23 cellular contexts compared by ENCODE assay signal in genomic region chr18:26543368-26543767, GRCh38. TPM values are rescaled to one million over a fixed set of nuclear protein-coding genes. Genes with fewer than 3 reads are reported as not detected.
DNase-seq lines count a peak whose midpoint lies in the region; ATAC-seq and TF ChIP-seq lines count a peak whose summit lies in the region.
"Had no signal": no experiment of that assay in that cellular context is flagged by ENCODE, and none has a peak within 500 bp of the region (broad histone marks: within the 10 kb centered on the region; RNA-seq: fewer than 3 reads in every experiment).

No MANE protein-coding gene starts in this region.

- H3K9me3 Mint-ChIP-seq in nephron = no peaks in the 10 kb centered on the region
- H3K9me3 Mint-ChIP-seq in stimulated activated naive B cell treated with anti-CD40 and anti-IgM and Interleukin-4, amounts not matched to agents 10 μg/mL and 1 μg/mL and 100 μg/mL, for 72 hours = no peaks in the 10 kb centered on the region
- H3K9me3 Mint-ChIP-seq in activated CD8-positive, alpha-beta T cell treated with anti-CD3 and anti-CD28 coated beads for 36 hours = no peaks in the 10 kb centered on the region
- H3K9me3 Mint-ChIP-seq: activated CD4-positive, alpha-beta memory T cell treated with anti-CD3 and anti-CD28 coated beads, Interleukin-2, amount 10 ng/mL, durations not matched to agents 7 days and 5 days; central memory CD8-positive, alpha-beta T cell; GM23338 had no signal

- no TSS peak for BruUV-seq in OCI-LY7 (replicated peaks; lab: Mats Ljungman, UMichigan)

- TF ChIP-seq CTCF in OCI-LY7 (conservative IDR thresholded peaks at IDR 0.05; ENCODE audit: low read length) = no peak
- no peak for TF ChIP-seq CTCF in epithelial cell of proximal tubule (conservative IDR thresholded peaks at IDR 0.05; ENCODE audit: low read depth, low read length)
- no peak for TF ChIP-seq CTCF in nephron (IDR thresholded peaks at IDR 0.05; ENCODE audit: unreplicated experiment in 3 of 3)
- TF ChIP-seq CTCF in activated CD8-positive, alpha-beta T cell treated with anti-CD3 and anti-CD28 coated beads for 36 hours (IDR thresholded peaks at IDR 0.05) = no peak

- H3K27ac ChIP-seq in OCI-LY7 (ENCODE audit: low read depth, low read length, poor library complexity, severe bottlenecking) = no peak overlapping the region
- H3K27ac ChIP-seq: C4-2B, gastroesophageal sphincter, HL-60, SJCRH30 had no signal

- POLR2A ChIA-PET in OCI-LY7 (lab: Charles Lee) = interaction anchor here (1.0 to 1.6 kb wide), 3 partner anchors 9 to 16 kb away, joined by 3 to 5 read pairs (median 4); no protein-coding TSS in a partner anchor
- POLR2A ChIA-PET in activated CD8-positive, alpha-beta T cell treated with anti-CD3 and anti-CD28 coated beads for 36 hours (lab: Charles Lee) = interaction anchor here (0.7 kb wide), 1 partner anchor 214 kb away, joined by 4 read pairs; no protein-coding TSS in a partner anchor

- no peak overlapping the region for H2AFZ ChIP-seq in OCI-LY7 (ENCODE audit: low read length)
- H2AFZ ChIP-seq: GM23338 had no signal

- CTCF ChIA-PET in OCI-LY7 (lab: Charles Lee; ENCODE audit: unreplicated experiment) = no interaction called here
- CTCF ChIA-PET in activated CD8-positive, alpha-beta T cell treated with anti-CD3 and anti-CD28 coated beads for 36 hours (lab: Charles Lee) = interaction anchor here (1.8 kb wide), 1 partner anchor 9 kb away, joined by 3 read pairs; no protein-coding TSS in a partner anchor

- intact Hi-C loops in OCI-LY7 (cut with micrococcal nuclease; ENCODE audit: unreplicated experiment) = loop anchor here (10.0 kb wide), 1 partner anchor 431 kb away; no protein-coding TSS in a partner anchor
- intact Hi-C loops in activated CD8-positive, alpha-beta T cell treated with anti-CD3 and anti-CD28 coated beads for 36 hours (cut with micrococcal nuclease) = no loop called here

- H3K4me2 ChIP-seq in OCI-LY7 (ENCODE audit: low read length) = peak overlapping the region; percentile 68
- H3K4me2 ChIP-seq: GM23338 had no signal

- H3K4me3 Mint-ChIP-seq in nephron = peak overlapping the region; percentile 35 to 98 (median 42)
- H3K4me3 Mint-ChIP-seq in stimulated activated naive B cell treated with anti-CD40 and anti-IgM and Interleukin-4, amounts not matched to agents 10 μg/mL and 1 μg/mL and 100 μg/mL, for 72 hours = no peak overlapping the region
- no peak overlapping the region for H3K4me3 Mint-ChIP-seq in activated CD8-positive, alpha-beta T cell treated with anti-CD3 and anti-CD28 coated beads for 36 hours
- H3K4me3 Mint-ChIP-seq: activated CD4-positive, alpha-beta memory T cell treated with anti-CD3 and anti-CD28 coated beads, Interleukin-2, amount 10 ng/mL, durations not matched to agents 7 days and 5 days; GM23338 had no signal

- DNase-seq in COLO668 (lab: John Stamatoyannopoulos, UW; ENCODE audit: unreplicated experiment) = peak; percentile 39
- no peak for DNase-seq in OCI-LY7 (ENCODE audit: low spot score)
- DNase-seq in epithelial cell of proximal tubule (ENCODE audit: low read depth) = no peak
- DNase-seq in T-helper 1 cell = no peak
- no peak for DNase-seq in SW480 (ENCODE audit: low spot score)
- DNase-seq in stimulated activated naive B cell treated with anti-CD40 and anti-IgM and Interleukin-4, amounts not matched to agents 10 μg/mL and 1 μg/mL and 100 μg/mL, for 72 hours = no peak
- no peak for DNase-seq in activated CD8-positive, alpha-beta T cell treated with anti-CD3 and anti-CD28 coated beads for 36 hours
- DNase-seq: activated CD4-positive, alpha-beta memory T cell treated with anti-CD3 and anti-CD28 coated beads, Interleukin-2, amount 10 ng/mL, durations not matched to agents 7 days and 5 days; activated CD4-positive, CD25-positive, alpha-beta regulatory T cell; activated naive CD4-positive, alpha-beta T cell treated with Interleukin-2 at 50 U/mL for 16 hours; activated T-cell treated with anti-CD3 and anti-CD28 coated beads, Interleukin-2, amount 50 U/mL, for 1 hour; DMS153; midbrain; NCI-H2171 treated with DMSO at 0.1 percent for 48 hours; NCI-H774; SJCRH30 had no signal

- peaks cover 9% of the 10 kb centered on the region for H3K36me3 Mint-ChIP-seq in nephron (ENCODE audit: low read depth)
- H3K36me3 Mint-ChIP-seq in stimulated activated naive B cell treated with anti-CD40 and anti-IgM and Interleukin-4, amounts not matched to agents 10 μg/mL and 1 μg/mL and 100 μg/mL, for 72 hours = peaks cover 9 to 11% of the 10 kb centered on the region in 2 donors
- H3K36me3 Mint-ChIP-seq in activated CD8-positive, alpha-beta T cell treated with anti-CD3 and anti-CD28 coated beads for 36 hours (ENCODE audit: low read depth) = peaks cover 9% of the 10 kb centered on the region

- H3K4me1 ChIP-seq in OCI-LY7 (ENCODE audit: insufficient read depth, low read length, poor library complexity, severe bottlenecking) = peaks cover 31% of the 10 kb centered on the region
- H3K4me1 ChIP-seq: SJCRH30 had no signal

- peak overlapping the region; percentile 20 to 94 (median 26) for H3K27ac Mint-ChIP-seq in nephron
- no peak overlapping the region for H3K27ac Mint-ChIP-seq in stimulated activated naive B cell treated with anti-CD40 and anti-IgM and Interleukin-4, amounts not matched to agents 10 μg/mL and 1 μg/mL and 100 μg/mL, for 72 hours
- no peak overlapping the region for H3K27ac Mint-ChIP-seq in activated CD8-positive, alpha-beta T cell treated with anti-CD3 and anti-CD28 coated beads for 36 hours
- H3K27ac Mint-ChIP-seq: activated CD4-positive, alpha-beta memory T cell treated with anti-CD3 and anti-CD28 coated beads, Interleukin-2, amount 10 ng/mL, durations not matched to agents 7 days and 5 days; GM23338 had no signal

- H3K79me2 ChIP-seq in OCI-LY7 (ENCODE audit: insufficient read depth, low read depth, low read length) = no peaks in the 10 kb centered on the region

- H3K36me3 ChIP-seq in OCI-LY7 (ENCODE audit: insufficient read depth, low read length) = peaks cover 3% of the 10 kb centered on the region; the same call in 1 of the 2 replicates
- H3K36me3 ChIP-seq: gastroesophageal sphincter, SJCRH30 had no signal

- 0 out of 2 replicates have a peak, but pooled peaks cover 8% of the 10 kb centered on the region for H4K20me1 ChIP-seq in OCI-LY7 (ENCODE audit: insufficient read depth, low read length)

- no peaks in the 10 kb centered on the region for H3K9me3 ChIP-seq in OCI-LY7 (ENCODE audit: low read length)
- H3K9me3 ChIP-seq: gastroesophageal sphincter, SJCRH30 had no signal

- no peak for ATAC-seq in stimulated activated naive B cell treated with anti-CD40 and anti-IgM and Interleukin-4, amounts not matched to agents 10 μg/mL and 1 μg/mL and 100 μg/mL, for 72 hours (replicated peaks)
- no peak for ATAC-seq in activated CD8-positive, alpha-beta T cell treated with anti-CD3 and anti-CD28 coated beads for 36 hours
- ATAC-seq: esophagus mucosa, gastroesophageal sphincter, GM23338 had no signal

- peaks cover 17% of the 10 kb centered on the region for H3K27me3 Mint-ChIP-seq in nephron (ENCODE audit: low read depth)
- peaks cover 7 to 8% of the 10 kb centered on the region in 2 donors for H3K27me3 Mint-ChIP-seq in stimulated activated naive B cell treated with anti-CD40 and anti-IgM and Interleukin-4, amounts not matched to agents 10 μg/mL and 1 μg/mL and 100 μg/mL, for 72 hours
- H3K27me3 Mint-ChIP-seq in activated CD8-positive, alpha-beta T cell treated with anti-CD3 and anti-CD28 coated beads for 36 hours = no peaks in the 10 kb centered on the region
- H3K27me3 Mint-ChIP-seq: central memory CD8-positive, alpha-beta T cell had no signal

- H3K4me1 Mint-ChIP-seq in nephron = peaks cover 50% of the 10 kb centered on the region
- peaks cover 10 to 43% of the 10 kb centered on the region in 2 donors for H3K4me1 Mint-ChIP-seq in stimulated activated naive B cell treated with anti-CD40 and anti-IgM and Interleukin-4, amounts not matched to agents 10 μg/mL and 1 μg/mL and 100 μg/mL, for 72 hours
- H3K4me1 Mint-ChIP-seq in activated CD8-positive, alpha-beta T cell treated with anti-CD3 and anti-CD28 coated beads for 36 hours (ENCODE audit: low read depth) = peaks cover 27% of the 10 kb centered on the region

- peak overlapping the region; percentile 13 for H3K4me3 ChIP-seq in OCI-LY7 (ENCODE audit: low read depth, low read length, poor library complexity, severe bottlenecking)
- peak overlapping the region; percentile 70 for H3K4me3 ChIP-seq in epithelial cell of proximal tubule (ENCODE audit: low read depth, low read length)
- H3K4me3 ChIP-seq: gastroesophageal sphincter, GM23338, SJCRH30 had no signal

- H3K9me2 ChIP-seq in OCI-LY7 (ENCODE audit: insufficient read depth, low read length) = no peaks in the 10 kb centered on the region

RNA-seq across cellular contexts. Expression of gene KCTD1, which starts 5.0 kb away (rescaled TPM):
- 9.1 and 10.3 TPM in 2 replicates for total RNA-seq in OCI-LY7 (2014; rRNA removed; shearing (Covaris generic))
- total RNA-seq in OCI-LY7 (2022) = 10.1 and 12.1 TPM in 2 replicates
- 24.2 and 40.2 TPM in 2 replicates for total RNA-seq in epithelial cell of proximal tubule
- 1 to 10 TPM; 3.4 TPM for total RNA-seq in activated CD8-positive, alpha-beta T cell treated with anti-CD3 and anti-CD28 coated beads for 36 hours

Comparison
In these comparisons a context has a peak if more than half of its experiments do, and no peak if none do; other contexts are left out.
1. H3K27ac Mint-ChIP-seq: peak in nephron (3 of 3); none in stimulated activated naive B cell treated with anti-CD40 and anti-IgM and Interleukin-4, amounts not matched to agents 10 μg/mL and 1 μg/mL and 100 μg/mL, for 72 hours (single experiment) and activated CD8-positive, alpha-beta T cell treated with anti-CD3 and anti-CD28 coated beads for 36 hours (single experiment).
2. H3K4me3 Mint-ChIP-seq: peak in nephron (3 of 3); none in stimulated activated naive B cell treated with anti-CD40 and anti-IgM and Interleukin-4, amounts not matched to agents 10 μg/mL and 1 μg/mL and 100 μg/mL, for 72 hours (0 of 2) and activated CD8-positive, alpha-beta T cell treated with anti-CD3 and anti-CD28 coated beads for 36 hours (single experiment).